8 cellular contexts compared by ENCODE assay signal in the genomic region with DNA sequence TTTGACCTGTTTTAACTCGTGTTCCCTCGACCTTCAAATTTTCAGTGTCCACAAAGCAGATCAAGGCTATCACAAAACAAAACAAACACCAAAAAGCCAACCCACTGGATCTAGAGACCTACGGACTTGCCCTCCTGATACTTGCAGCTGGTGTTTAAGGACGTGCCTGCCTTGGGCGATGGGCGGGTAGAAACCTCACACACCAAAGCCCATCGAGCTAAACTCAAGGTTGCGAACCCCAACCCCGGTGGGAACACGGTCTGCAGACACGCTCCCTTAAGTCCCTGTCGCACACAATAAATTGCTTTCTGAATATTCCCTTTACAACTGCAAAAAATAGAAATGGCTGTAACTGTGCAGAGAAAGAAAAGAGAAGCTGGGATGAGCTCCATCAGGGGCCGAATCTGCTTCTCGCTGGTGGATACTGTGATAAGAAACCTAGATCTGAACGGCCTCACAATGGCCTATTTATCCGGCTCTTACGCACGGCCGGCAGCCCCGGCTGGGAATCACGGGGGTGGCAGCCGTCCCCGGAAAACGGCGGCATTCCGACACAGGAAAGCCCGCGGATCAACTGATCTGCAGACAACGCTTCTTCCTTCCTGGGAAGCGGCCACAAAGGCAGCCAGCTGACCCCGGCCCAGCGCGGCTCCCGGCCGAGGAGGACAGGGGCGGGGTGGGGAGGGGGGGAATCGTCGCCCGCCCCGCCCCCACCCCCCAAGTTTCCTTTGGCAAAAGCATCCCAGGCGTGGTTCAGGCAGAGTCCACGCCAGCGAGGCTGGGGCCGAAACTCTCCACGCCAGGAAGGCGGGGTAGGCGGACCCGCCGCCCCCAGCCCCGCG.
A peak's percentile ranks its signal among the peaks of the same experiment; 100 is the strongest.
DNase-seq lines count a peak whose midpoint lies in the region; ATAC-seq, FAIRE-seq and TF ChIP-seq lines count a peak whose summit lies in the region.

No MANE protein-coding gene starts in this region.

- H3K4me1 Mint-ChIP-seq in CD8-positive, alpha-beta memory T cell = peaks cover 21 to 48% (median 35%) of the 10 kb centered on the region in 3 donors

- no peaks in the 10 kb centered on the region for H3F3A ChIP-seq in SU-DHL-6 (ENCODE audit: insufficient read depth)

- ATAC-seq in HCT116 = no peak
- no peak for ATAC-seq in GM21526 (IDR thresholded peaks at IDR 0.05; ENCODE audit: low FRiP score, unreplicated experiment)

- TF ChIP-seq POLR2A in HCT116 (IDR thresholded peaks at IDR 0.05; ENCODE audit: borderline replicate concordance, extremely low read depth, insufficient read depth, insufficient read length) = no peak

- no peaks in the 10 kb centered on the region for H3K36me3 ChIP-seq in CD8-positive, alpha-beta memory T cell (ENCODE audit: insufficient read depth, low read length)
- H3K36me3 ChIP-seq in HCT116 (ENCODE audit: control insufficient read depth in 1 of 2, insufficient read depth in 2 of 2, low read length in 2 of 2) (no peaks in the 10 kb centered on the region), SU-DHL-6 (ENCODE audit: low read length) (no peaks in the 10 kb centered on the region), keratinocyte (ENCODE audit: control insufficient read depth in 2 of 2, extremely low read depth in 1 of 2, insufficient read depth in 2 of 2, low read length in 2 of 2) (no peaks in the 10 kb centered on the region)

- TF ChIP-seq RAD21 in HCT116 (IDR thresholded peaks at IDR 0.05; ENCODE audit: low read depth) = no peak

- peak overlapping the region in 7 of 8 donors; percentile 41 to 97 (median 85) for H3K27ac Mint-ChIP-seq in CD8-positive, alpha-beta memory T cell

- H3K9me1 ChIP-seq in keratinocyte (ENCODE audit: control insufficient read depth, extremely low read depth, insufficient read depth, low read length) = no peaks in the 10 kb centered on the region

- H3K79me2 ChIP-seq in HCT116 (ENCODE audit: insufficient read depth, low read length) (no peaks in the 10 kb centered on the region), SU-DHL-6 (ENCODE audit: insufficient read depth, low read length) (no peaks in the 10 kb centered on the region), keratinocyte (ENCODE audit: control insufficient read depth, insufficient read depth, low read length) (no peaks in the 10 kb centered on the region)

- H3K4me2 ChIP-seq in HCT116 (ENCODE audit: low read length) (peak overlapping the region; percentile 17; the same call in 1 of the 2 replicates), SU-DHL-6 (ENCODE audit: low read depth, low read length, poor library complexity, severe bottlenecking) (peak overlapping the region; percentile 36), keratinocyte (ENCODE audit: control insufficient read depth, extremely low read depth, insufficient read depth, low read depth, low read length) (peak overlapping the region; percentile 97)

- H3K27ac ChIP-seq in CD8-positive, alpha-beta memory T cell (ENCODE audit: low read depth, low read length) = no peak overlapping the region
- no peak overlapping the region for H3K27ac ChIP-seq in HCT116 (ENCODE audit: low read depth, low read length)
- H3K27ac ChIP-seq in SU-DHL-6 (ENCODE audit: low read depth, low read length) = no peak overlapping the region
- peak overlapping the region; percentile 23 for H3K27ac ChIP-seq in keratinocyte (ENCODE audit: control insufficient read depth, insufficient read depth, low read length)

- H3K36me3 Mint-ChIP-seq in CD8-positive, alpha-beta memory T cell = no peaks in the 10 kb centered on the region

- dilution Hi-C loops in keratinocyte (cut with MboI; ENCODE audit: extremely low pct_ligation_motif_present, low sequenced_read_pairs) = no loop called here

- H3K4me3 ChIP-seq in CD8-positive, alpha-beta memory T cell (ENCODE audit: low read length) = peak overlapping the region; percentile 73
- H3K4me3 ChIP-seq in HCT116 (replicated peaks in 1 of 2; ENCODE audit: low read depth in 1 of 2, low read length in 2 of 2) (no peak overlapping the region), SU-DHL-6 (ENCODE audit: insufficient read depth, low read length, poor library complexity, severe bottlenecking) (no peak overlapping the region), keratinocyte (ENCODE audit: control insufficient read depth in 2 of 3, extremely low read depth in 1 of 3, insufficient read depth in 2 of 3, low read depth in 1 of 3, low read length in 3 of 3) (peak overlapping the region; percentile 34 to 79 (median 66)), skeletal muscle cell (ENCODE audit: low read depth, low read length) (peak overlapping the region; percentile 60)

- no peak overlapping the region for H2AFZ ChIP-seq in HCT116 (ENCODE audit: low read depth, low read length, poor library complexity, severe bottlenecking)
- peak overlapping the region; percentile 59 for H2AFZ ChIP-seq in SU-DHL-6 (ENCODE audit: low read depth, low read length, severe bottlenecking)
- peak overlapping the region; percentile 95 for H2AFZ ChIP-seq in keratinocyte (ENCODE audit: control insufficient read depth, low read length)

- H3K9me3 Mint-ChIP-seq in CD8-positive, alpha-beta memory T cell = no peaks in the 10 kb centered on the region

- H3K4me1 ChIP-seq in CD8-positive, alpha-beta memory T cell (ENCODE audit: insufficient read depth, low read length) = peaks cover 36% of the 10 kb centered on the region
- H3K4me1 ChIP-seq in HCT116 (ENCODE audit: control insufficient read depth in 1 of 2, insufficient read depth in 2 of 2, low read length in 2 of 2) = no peaks in the 10 kb centered on the region
- H3K4me1 ChIP-seq in keratinocyte (ENCODE audit: control insufficient read depth, extremely low read depth, insufficient read depth, low read length) = peaks cover 23% of the 10 kb centered on the region

- POLR2A ChIA-PET in CD8-positive, alpha-beta memory T cell (lab: Charles Lee) = no interaction called here
- POLR2A ChIA-PET in HCT116 (lab: Charles Lee) = no interaction called here

- H3K9me2 ChIP-seq in HCT116 (ENCODE audit: insufficient read depth) (no peaks in the 10 kb centered on the region), SU-DHL-6 (replicated peaks; ENCODE audit: insufficient read depth, low read length) (no peaks in the 10 kb centered on the region)

- H3K27me3 Mint-ChIP-seq in CD8-positive, alpha-beta memory T cell = peaks cover 8 to 40% of the 10 kb centered on the region in 2 donors

- peak; percentile 26 for FAIRE-seq in keratinocyte (lab: Jason Lieb, UNC)

- H3K27me3 ChIP-seq in CD8-positive, alpha-beta memory T cell (ENCODE audit: insufficient read depth, low read length, poor library complexity, severe bottlenecking) = no peaks in the 10 kb centered on the region
- no peaks in the 10 kb centered on the region for H3K27me3 ChIP-seq in HCT116 (ENCODE audit: insufficient read depth, low read length)
- no peaks in the 10 kb centered on the region for H3K27me3 ChIP-seq in SU-DHL-6 (ENCODE audit: low read length)
- H3K27me3 ChIP-seq in keratinocyte (ENCODE audit: control insufficient read depth, extremely low read depth, insufficient read depth, low read length) = no peaks in the 10 kb centered on the region

- intact Hi-C loops in HCT116 (cut with micrococcal nuclease) = no loop called here

- H3K4me3 Mint-ChIP-seq in CD8-positive, alpha-beta memory T cell = peak overlapping the region; percentile 64 to 88 (median 75)

- H3K9ac ChIP-seq in HCT116 (ENCODE audit: low read length) (no peak overlapping the region), SU-DHL-6 (ENCODE audit: low read length) (no peak overlapping the region), keratinocyte (ENCODE audit: control insufficient read depth, extremely low read depth, insufficient read depth, low read length) (peak overlapping the region; percentile 62)

- BruUV-seq in HCT116 (replicated peaks; lab: Mats Ljungman, UMichigan) = no TSS peak

- CTCF ChIA-PET in CD8-positive, alpha-beta memory T cell (lab: Charles Lee) = interaction anchor here (1.6 to 2.4 kb wide), 2 partner anchors 11 to 357 kb away, joined by 4 to 6 read pairs; no protein-coding TSS in a partner anchor
- CTCF ChIA-PET in HCT116 (lab: Charles Lee) = no interaction called here

- peak in 2 of 5 donors; percentile 9 to 14 for DNase-seq in CD8-positive, alpha-beta memory T cell
- DNase-seq in HCT116 (ENCODE audit: low read depth, low spot score) = no peak
- DNase-seq in cerebellar cortex (ENCODE audit: low spot score) = peak; percentile 66
- no peak for DNase-seq in keratinocyte (ENCODE audit: low read depth, low spot score)
- peak; percentile 43 for DNase-seq in skeletal muscle cell (ENCODE audit: low read depth)
- DNase-seq in DMS153 (lab: John Stamatoyannopoulos, UW) = no peak

- no peaks in the 10 kb centered on the region for H3K9me3 ChIP-seq in CD8-positive, alpha-beta memory T cell (ENCODE audit: low read length)
- H3K9me3 ChIP-seq in HCT116 (ENCODE audit: control insufficient read depth in 1 of 2, insufficient read depth in 1 of 2, low read depth in 1 of 2, low read length in 2 of 2) (no peaks in the 10 kb centered on the region), SU-DHL-6 (ENCODE audit: insufficient read depth, low read length) (no peaks in the 10 kb centered on the region), keratinocyte (ENCODE audit: control insufficient read depth, low read depth, low read length) (no peaks in the 10 kb centered on the region)

- RAD21 ChIA-PET in HCT116 (lab: Charles Lee; ENCODE audit: low non-redundant PET in 1 of 2, low total read pairs in 2 of 2, uncharacterized antibody in 2 of 2, unreplicated experiment in 2 of 2) = no interaction called here

- H4K20me1 ChIP-seq in HCT116 (ENCODE audit: insufficient read depth) (no peaks in the 10 kb centered on the region), SU-DHL-6 (ENCODE audit: low read depth, low read length) (no peaks in the 10 kb centered on the region), keratinocyte (ENCODE audit: control insufficient read depth, extremely low read depth, insufficient read depth, low read length) (no peaks in the 10 kb centered on the region)

- no peak for TF ChIP-seq CTCF in HCT116 (IDR thresholded peaks at IDR 0.05 in 2 of 3, conservative IDR thresholded peaks at IDR 0.05 in 1 of 3; ENCODE audit: borderline replicate concordance in 1 of 3, insufficient read depth in 1 of 3, low read depth in 2 of 3, low read length in 2 of 3)
- no peak for TF ChIP-seq CTCF in SU-DHL-6 (IDR thresholded peaks at IDR 0.05; ENCODE audit: insufficient read depth, low read length, poor library complexity, severe bottlenecking)
- TF ChIP-seq CTCF in keratinocyte (optimal IDR thresholded peaks at IDR 0.05 in 1 of 3, IDR thresholded peaks at IDR 0.05 in 1 of 3, conservative IDR thresholded peaks at IDR 0.05 in 1 of 3; ENCODE audit: extremely low read depth in 1 of 3, insufficient read depth in 2 of 3, low read length in 3 of 3) = no peak

TF ChIP-seq in HCT116, 20 proteins besides CTCF, POLR2A, EP300 and RAD21 (continues in another document):
- no peak for TF ChIP-seq ELF1 (IDR thresholded peaks at IDR 0.05; ENCODE audit: borderline replicate concordance, low read depth)
- no peak for TF ChIP-seq TCF7L2 (IDR thresholded peaks at IDR 0.05; ENCODE audit: borderline replicate concordance, extremely low read depth, insufficient read depth, insufficient read length)
- TF ChIP-seq, protein P1, sequence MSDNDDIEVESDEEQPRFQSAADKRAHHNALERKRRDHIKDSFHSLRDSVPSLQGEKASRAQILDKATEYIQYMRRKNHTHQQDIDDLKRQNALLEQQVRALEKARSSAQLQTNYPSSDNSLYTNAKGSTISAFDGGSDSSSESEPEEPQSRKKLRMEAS (IDR thresholded peaks at IDR 0.05) = no peak
- no peak for TF ChIP-seq JUND (IDR thresholded peaks at IDR 0.05)
- no peak for TF ChIP-seq YY1 (IDR thresholded peaks at IDR 0.05; ENCODE audit: extremely low read depth, insufficient replicate concordance, low read depth, low read length)

Comparison
In these comparisons a context has a peak if more than half of its experiments do, and no peak if none do; other contexts are left out.
1. DNase-seq: peak in cerebellar cortex (single experiment) and skeletal muscle cell (single experiment); none in HCT116 (single experiment), keratinocyte (single experiment) and DMS153 (single experiment).
2. H3K4me3 ChIP-seq: peak in CD8-positive, alpha-beta memory T cell (single experiment), keratinocyte (3 of 3) and skeletal muscle cell (single experiment); none in HCT116 (0 of 2) and SU-DHL-6 (single experiment).
3. H3K4me2 ChIP-seq: peak in every context shown above with its lines; median percentile 97 in keratinocyte; 36 in SU-DHL-6; 17 in HCT116.